In the genomic region with DNA sequence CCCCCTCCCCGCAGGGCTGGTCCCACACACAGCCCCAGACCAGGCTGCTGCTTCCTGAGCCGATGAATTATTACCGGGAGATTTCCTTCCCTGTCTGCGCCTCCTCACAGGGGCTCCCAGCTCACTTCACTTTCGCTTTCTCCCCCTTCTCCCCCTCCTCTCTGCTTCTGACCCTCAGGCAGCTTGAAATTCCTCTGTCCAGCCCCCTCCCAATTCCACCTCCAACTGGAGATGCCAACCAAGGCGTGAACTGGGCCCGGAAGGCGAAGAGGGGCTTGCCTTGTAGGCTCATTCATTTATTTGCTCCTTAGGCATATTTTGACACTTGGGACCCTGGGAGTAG, we compare ENCODE assay signal across 2 cellular contexts.
TF ChIP-seq lines count a peak whose summit lies in the region.

No MANE protein-coding gene starts in this region.

TF ChIP-seq in GM23338, 12 proteins besides CTCF, POLR2A, EP300 and RAD21 (continues in another document):
- no peak for TF ChIP-seq NANOG (IDR thresholded peaks at IDR 0.05; ENCODE audit: borderline replicate concordance)
- TF ChIP-seq, protein P1, sequence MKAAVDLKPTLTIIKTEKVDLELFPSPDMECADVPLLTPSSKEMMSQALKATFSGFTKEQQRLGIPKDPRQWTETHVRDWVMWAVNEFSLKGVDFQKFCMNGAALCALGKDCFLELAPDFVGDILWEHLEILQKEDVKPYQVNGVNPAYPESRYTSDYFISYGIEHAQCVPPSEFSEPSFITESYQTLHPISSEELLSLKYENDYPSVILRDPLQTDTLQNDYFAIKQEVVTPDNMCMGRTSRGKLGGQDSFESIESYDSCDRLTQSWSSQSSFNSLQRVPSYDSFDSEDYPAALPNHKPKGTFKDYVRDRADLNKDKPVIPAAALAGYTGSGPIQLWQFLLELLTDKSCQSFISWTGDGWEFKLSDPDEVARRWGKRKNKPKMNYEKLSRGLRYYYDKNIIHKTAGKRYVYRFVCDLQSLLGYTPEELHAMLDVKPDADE (IDR thresholded peaks at IDR 0.05) = no peak
- TF ChIP-seq CREB1 (CRISPR knock-in tag; IDR thresholded peaks at IDR 0.05; ENCODE audit: low read depth) = no peak
- no peak for TF ChIP-seq ZNF331 (CRISPR knock-in tag; IDR thresholded peaks at IDR 0.05; ENCODE audit: low read depth)
- TF ChIP-seq, protein P2, sequence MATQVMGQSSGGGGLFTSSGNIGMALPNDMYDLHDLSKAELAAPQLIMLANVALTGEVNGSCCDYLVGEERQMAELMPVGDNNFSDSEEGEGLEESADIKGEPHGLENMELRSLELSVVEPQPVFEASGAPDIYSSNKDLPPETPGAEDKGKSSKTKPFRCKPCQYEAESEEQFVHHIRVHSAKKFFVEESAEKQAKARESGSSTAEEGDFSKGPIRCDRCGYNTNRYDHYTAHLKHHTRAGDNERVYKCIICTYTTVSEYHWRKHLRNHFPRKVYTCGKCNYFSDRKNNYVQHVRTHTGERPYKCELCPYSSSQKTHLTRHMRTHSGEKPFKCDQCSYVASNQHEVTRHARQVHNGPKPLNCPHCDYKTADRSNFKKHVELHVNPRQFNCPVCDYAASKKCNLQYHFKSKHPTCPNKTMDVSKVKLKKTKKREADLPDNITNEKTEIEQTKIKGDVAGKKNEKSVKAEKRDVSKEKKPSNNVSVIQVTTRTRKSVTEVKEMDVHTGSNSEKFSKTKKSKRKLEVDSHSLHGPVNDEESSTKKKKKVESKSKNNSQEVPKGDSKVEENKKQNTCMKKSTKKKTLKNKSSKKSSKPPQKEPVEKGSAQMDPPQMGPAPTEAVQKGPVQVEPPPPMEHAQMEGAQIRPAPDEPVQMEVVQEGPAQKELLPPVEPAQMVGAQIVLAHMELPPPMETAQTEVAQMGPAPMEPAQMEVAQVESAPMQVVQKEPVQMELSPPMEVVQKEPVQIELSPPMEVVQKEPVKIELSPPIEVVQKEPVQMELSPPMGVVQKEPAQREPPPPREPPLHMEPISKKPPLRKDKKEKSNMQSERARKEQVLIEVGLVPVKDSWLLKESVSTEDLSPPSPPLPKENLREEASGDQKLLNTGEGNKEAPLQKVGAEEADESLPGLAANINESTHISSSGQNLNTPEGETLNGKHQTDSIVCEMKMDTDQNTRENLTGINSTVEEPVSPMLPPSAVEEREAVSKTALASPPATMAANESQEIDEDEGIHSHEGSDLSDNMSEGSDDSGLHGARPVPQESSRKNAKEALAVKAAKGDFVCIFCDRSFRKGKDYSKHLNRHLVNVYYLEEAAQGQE (IDR thresholded peaks at IDR 0.05; ENCODE audit: unreplicated experiment) = no peak
- TF ChIP-seq JUNB (IDR thresholded peaks at IDR 0.05; ENCODE audit: unreplicated experiment) = no peak
- no peak for TF ChIP-seq POLR2AphosphoS5 (IDR thresholded peaks at IDR 0.05; ENCODE audit: low read depth)
- TF ChIP-seq, protein P3, sequence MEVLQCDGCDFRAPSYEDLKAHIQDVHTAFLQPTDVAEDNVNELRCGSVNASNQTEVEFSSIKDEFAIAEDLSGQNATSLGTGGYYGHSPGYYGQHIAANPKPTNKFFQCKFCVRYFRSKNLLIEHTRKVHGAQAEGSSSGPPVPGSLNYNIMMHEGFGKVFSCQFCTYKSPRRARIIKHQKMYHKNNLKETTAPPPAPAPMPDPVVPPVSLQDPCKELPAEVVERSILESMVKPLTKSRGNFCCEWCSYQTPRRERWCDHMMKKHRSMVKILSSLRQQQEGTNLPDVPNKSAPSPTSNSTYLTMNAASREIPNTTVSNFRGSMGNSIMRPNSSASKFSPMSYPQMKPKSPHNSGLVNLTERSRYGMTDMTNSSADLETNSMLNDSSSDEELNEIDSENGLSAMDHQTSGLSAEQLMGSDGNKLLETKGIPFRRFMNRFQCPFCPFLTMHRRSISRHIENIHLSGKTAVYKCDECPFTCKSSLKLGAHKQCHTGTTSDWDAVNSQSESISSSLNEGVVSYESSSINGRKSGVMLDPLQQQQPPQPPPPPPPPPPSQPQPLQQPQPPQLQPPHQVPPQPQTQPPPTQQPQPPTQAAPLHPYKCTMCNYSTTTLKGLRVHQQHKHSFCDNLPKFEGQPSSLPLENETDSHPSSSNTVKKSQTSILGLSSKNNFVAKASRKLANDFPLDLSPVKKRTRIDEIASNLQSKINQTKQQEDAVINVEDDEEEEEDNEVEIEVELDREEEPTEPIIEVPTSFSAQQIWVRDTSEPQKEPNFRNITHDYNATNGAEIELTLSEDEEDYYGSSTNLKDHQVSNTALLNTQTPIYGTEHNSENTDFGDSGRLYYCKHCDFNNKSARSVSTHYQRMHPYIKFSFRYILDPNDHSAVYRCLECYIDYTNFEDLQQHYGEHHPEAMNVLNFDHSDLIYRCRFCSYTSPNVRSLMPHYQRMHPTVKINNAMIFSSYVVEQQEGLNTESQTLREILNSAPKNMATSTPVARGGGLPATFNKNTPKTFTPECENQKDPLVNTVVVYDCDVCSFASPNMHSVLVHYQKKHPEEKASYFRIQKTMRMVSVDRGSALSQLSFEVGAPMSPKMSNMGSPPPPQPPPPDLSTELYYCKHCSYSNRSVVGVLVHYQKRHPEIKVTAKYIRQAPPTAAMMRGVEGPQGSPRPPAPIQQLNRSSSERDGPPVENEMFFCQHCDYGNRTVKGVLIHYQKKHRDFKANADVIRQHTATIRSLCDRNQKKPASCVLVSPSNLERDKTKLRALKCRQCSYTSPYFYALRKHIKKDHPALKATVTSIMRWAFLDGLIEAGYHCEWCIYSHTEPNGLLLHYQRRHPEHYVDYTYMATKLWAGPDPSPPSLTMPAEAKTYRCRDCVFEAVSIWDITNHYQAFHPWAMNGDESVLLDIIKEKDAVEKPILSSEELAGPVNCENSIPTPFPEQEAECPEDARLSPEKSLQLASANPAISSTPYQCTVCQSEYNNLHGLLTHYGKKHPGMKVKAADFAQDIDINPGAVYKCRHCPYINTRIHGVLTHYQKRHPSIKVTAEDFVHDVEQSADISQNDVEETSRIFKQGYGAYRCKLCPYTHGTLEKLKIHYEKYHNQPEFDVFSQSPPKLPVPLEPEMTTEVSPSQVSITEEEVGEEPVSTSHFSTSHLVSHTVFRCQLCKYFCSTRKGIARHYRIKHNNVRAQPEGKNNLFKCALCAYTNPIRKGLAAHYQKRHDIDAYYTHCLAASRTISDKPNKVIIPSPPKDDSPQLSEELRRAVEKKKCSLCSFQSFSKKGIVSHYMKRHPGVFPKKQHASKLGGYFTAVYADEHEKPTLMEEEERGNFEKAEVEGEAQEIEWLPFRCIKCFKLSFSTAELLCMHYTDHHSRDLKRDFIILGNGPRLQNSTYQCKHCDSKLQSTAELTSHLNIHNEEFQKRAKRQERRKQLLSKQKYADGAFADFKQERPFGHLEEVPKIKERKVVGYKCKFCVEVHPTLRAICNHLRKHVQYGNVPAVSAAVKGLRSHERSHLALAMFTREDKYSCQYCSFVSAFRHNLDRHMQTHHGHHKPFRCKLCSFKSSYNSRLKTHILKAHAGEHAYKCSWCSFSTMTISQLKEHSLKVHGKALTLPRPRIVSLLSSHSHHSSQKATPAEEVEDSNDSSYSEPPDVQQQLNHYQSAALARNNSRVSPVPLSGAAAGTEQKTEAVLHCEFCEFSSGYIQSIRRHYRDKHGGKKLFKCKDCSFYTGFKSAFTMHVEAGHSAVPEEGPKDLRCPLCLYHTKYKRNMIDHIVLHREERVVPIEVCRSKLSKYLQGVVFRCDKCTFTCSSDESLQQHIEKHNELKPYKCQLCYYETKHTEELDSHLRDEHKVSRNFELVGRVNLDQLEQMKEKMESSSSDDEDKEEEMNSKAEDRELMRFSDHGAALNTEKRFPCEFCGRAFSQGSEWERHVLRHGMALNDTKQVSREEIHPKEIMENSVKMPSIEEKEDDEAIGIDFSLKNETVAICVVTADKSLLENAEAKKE (CRISPR knock-in tag; IDR thresholded peaks at IDR 0.05) = no peak
- no peak for TF ChIP-seq EZH2 (IDR thresholded peaks at IDR 0.05; ENCODE audit: low read depth, unreplicated experiment)
- no peak for TF ChIP-seq ZNF114 (CRISPR knock-in tag; IDR thresholded peaks at IDR 0.05)
- no peak for TF ChIP-seq EZH2phosphoT487 (IDR thresholded peaks at IDR 0.05; ENCODE audit: unreplicated experiment)

TF ChIP-seq in GM12891, 5 proteins besides CTCF, POLR2A, EP300 and RAD21 (continued from another document):
- TF ChIP-seq TAF1 (IDR thresholded peaks at IDR 0.05; ENCODE audit: low read depth, low read length) (no peak), POLR2AphosphoS5 (IDR thresholded peaks at IDR 0.05; ENCODE audit: low read depth, low read length) (no peak), SPI1 (IDR thresholded peaks at IDR 0.05; ENCODE audit: low read depth, low read length) (no peak), POU2F2 (IDR thresholded peaks at IDR 0.05; ENCODE audit: low read depth, low read length) (no peak)
TF ChIP-seq in GM12891: peak in this region for 0.
